ENCODE assay signal across 23 cellular contexts in genomic region chr22:23603266-23603665, GRCh38. TPM values are rescaled to one million over a fixed set of nuclear protein-coding genes. Genes with fewer than 3 reads are reported as not detected.
"Had no signal": no experiment of that assay in that cellular context is flagged by ENCODE, and none has a peak within 500 bp of the region (broad histone marks: within the 10 kb centered on the region; RNA-seq: fewer than 3 reads in every experiment).

No MANE protein-coding gene starts in this region.

- H3K9me3 ChIP-seq: SK-N-SH had no signal

- DNase-seq: Kasumi-1, MM.1S, NCI-H1092 treated with DMSO at 0.1 percent for 48 hours, NCI-H1436, NCI-H187, NCI-H2029, NCI-H2081 treated with DMSO at 0.1 percent for 48 hours, NCI-H2171, NCI-H226, NCI-H446, NCI-H510A, NCI-H526, SHP77, SK-N-SH, SW 1271, T-cell had no signal

- H3K9ac ChIP-seq: KMS-11, SK-N-SH had no signal

- H3K27ac ChIP-seq: HL-60, KMS-11, RWPE1 had no signal

- H3K4me2 ChIP-seq: KMS-11, SK-N-SH had no signal

- H3K4me3 ChIP-seq: K562 had no signal

RNA-seq across cellular contexts. Expression of gene IGLL1, which starts 23.2 kb away (rescaled TPM):
- total RNA-seq: M059J, SK-MEL-5 had no signal
- polyA plus RNA-seq: IgD-negative memory B cell, SK-N-SH had no signal

RNA-seq across cellular contexts. Expression of gene DRICH1, which starts 28.9 kb away (rescaled TPM):
- total RNA-seq: M059J, SK-MEL-5 had no signal
- polyA plus RNA-seq: IgD-negative memory B cell had no signal
